In genomic region chr1:66135165-66135564, GRCh38 we compare ENCODE assay signal across 25 cellular contexts.
DNase-seq lines count a peak whose midpoint lies in the region; ATAC-seq, FAIRE-seq and TF ChIP-seq lines count a peak whose summit lies in the region.
"Had no signal": no experiment of that assay in that cellular context is flagged by ENCODE, and none has a peak within 500 bp of the region (broad histone marks: within the 10 kb centered on the region; RNA-seq: fewer than 3 reads in every experiment).

No MANE protein-coding gene starts in this region.

- H3K27ac ChIP-seq in HepG2 (ENCODE audit: extremely low read length, insufficient read depth, low read length) (no peak overlapping the region), right lobe of liver (no peak overlapping the region), K562 (ENCODE audit: extremely low read depth, low read depth, low read length) (no peak overlapping the region), H1 (ENCODE audit: low read depth, low read length) (no peak overlapping the region)
- H3K27ac ChIP-seq: 22Rv1, BLaER1 had no signal

- BruUV-seq in HepG2 (replicated peaks; lab: Mats Ljungman, UMichigan) = no TSS peak
- BruUV-seq in K562 (replicated peaks; lab: Mats Ljungman, UMichigan) = no TSS peak

- H3K4ac ChIP-seq in H1 (replicated peaks; ENCODE audit: insufficient read length, low read depth, low read length) = no peak overlapping the region

- no peaks in the 10 kb centered on the region for H3K27me3 ChIP-seq in HepG2 (ENCODE audit: control insufficient read depth in 1 of 2, insufficient read depth in 2 of 2, low read length in 2 of 2)
- no peaks in the 10 kb centered on the region for H3K27me3 ChIP-seq in right lobe of liver
- H3K27me3 ChIP-seq in K562 (ENCODE audit: control insufficient read depth in 2 of 2, insufficient read depth in 2 of 2, low read length in 2 of 2) = no peaks in the 10 kb centered on the region
- H3K27me3 ChIP-seq in H1 (replicated peaks in 1 of 4; ENCODE audit: control insufficient read depth in 3 of 4, extremely low read depth in 1 of 4, insufficient read depth in 3 of 4, low read length in 3 of 4) = no peaks in the 10 kb centered on the region
- H3K27me3 ChIP-seq: BE2C had no signal

- H2BK15ac ChIP-seq in H1 (ENCODE audit: low read length) = no peak overlapping the region

- H2AK5ac ChIP-seq in H1 (ENCODE audit: low read depth, low read length) = no peak overlapping the region

- no peak overlapping the region for H2BK120ac ChIP-seq in H1 (replicated peaks; ENCODE audit: low read depth, low read length)

- TF ChIP-seq CTCF in HepG2 (CRISPR knock-in tag; IDR thresholded peaks at IDR 0.05) = no peak
- no peak for TF ChIP-seq CTCF in right lobe of liver (IDR thresholded peaks at IDR 0.05)
- no peak for TF ChIP-seq CTCF in K562 (IDR thresholded peaks at IDR 0.05 in 2 of 3, conservative IDR thresholded peaks at IDR 0.05 in 1 of 3; ENCODE audit: insufficient read depth in 2 of 3, low read depth in 1 of 3, low read length in 3 of 3)
- no peak for TF ChIP-seq CTCF in H1 (IDR thresholded peaks at IDR 0.05; ENCODE audit: control extremely low read depth in 1 of 3, insufficient read depth in 1 of 3, low read depth in 1 of 3, low read length in 3 of 3)

- H3K4me2 ChIP-seq in HepG2 (ENCODE audit: low read depth, low read length) (no peak overlapping the region), K562 (ENCODE audit: insufficient read depth, low read length) (no peak overlapping the region), H1 (ENCODE audit: insufficient read depth in 1 of 2, low read depth in 2 of 2, low read length in 2 of 2) (no peak overlapping the region)
- H3K4me2 ChIP-seq: BLaER1 had no signal

- no peak overlapping the region for H3K23ac ChIP-seq in H1 (ENCODE audit: insufficient read length)

- CTCF ChIA-PET in HepG2 (lab: Yijun Ruan, JAX; ENCODE audit: low intra/inter-chr PET ratio, low total read pairs) = no interaction called here
- CTCF ChIA-PET in K562 (lab: Yijun Ruan, JAX; ENCODE audit: low intra/inter-chr PET ratio) = no interaction called here
- CTCF ChIA-PET in H1 (lab: Charles Lee; ENCODE audit: partially characterized antibody) = no interaction called here

- H3K4me3 ChIP-seq in HepG2 (replicated peaks in 1 of 3; ENCODE audit: insufficient read depth in 1 of 3, low read depth in 2 of 3, low read length in 3 of 3) (no peak overlapping the region), right lobe of liver (no peak overlapping the region), K562 (no peak overlapping the region), H1 (ENCODE audit: extremely low read depth in 1 of 4, insufficient read depth in 2 of 4, low read depth in 3 of 4, low read length in 4 of 4) (no peak overlapping the region)
- H3K4me3 ChIP-seq: BLaER1, GM12878 had no signal

- H3K18ac ChIP-seq in H1 (ENCODE audit: extremely low read depth, low read length) = no peak overlapping the region

- no peak overlapping the region for H2BK12ac ChIP-seq in H1 (ENCODE audit: low read depth, low read length)

- H3K9ac ChIP-seq in HepG2 (ENCODE audit: insufficient read depth, low read depth, low read length) = no peak overlapping the region
- no peak overlapping the region for H3K9ac ChIP-seq in K562 (ENCODE audit: insufficient read depth in 1 of 2, low read depth in 2 of 2, low read length in 2 of 2)
- no peak overlapping the region for H3K9ac ChIP-seq in H1 (replicated peaks in 1 of 4; ENCODE audit: extremely low read depth in 1 of 4, low read depth in 3 of 4, low read length in 3 of 4)
- H3K9ac ChIP-seq: BLaER1 had no signal

- H3K14ac ChIP-seq in H1 (ENCODE audit: insufficient read length) = no peak overlapping the region

- H4K20me1 ChIP-seq in HepG2 (ENCODE audit: insufficient read depth, low read length) (no peaks in the 10 kb centered on the region), K562 (replicated peaks; ENCODE audit: control insufficient read depth, insufficient read depth, low read length) (no peaks in the 10 kb centered on the region), H1 (replicated peaks in 1 of 2; ENCODE audit: control insufficient read depth in 1 of 2, insufficient read depth in 2 of 2, low read length in 2 of 2) (no peaks in the 10 kb centered on the region)
- H4K20me1 ChIP-seq: BLaER1 had no signal

- FAIRE-seq in HepG2 (lab: Jason Lieb, UNC) = no peak
- no peak for FAIRE-seq in K562 (lab: Jason Lieb, UNC)
- no peak for FAIRE-seq in H1 (lab: Jason Lieb, UNC)
- FAIRE-seq: GM12878, GM12892, GM18507 had no signal

- TF ChIP-seq POLR2A in HepG2 (IDR thresholded peaks at IDR 0.05; ENCODE audit: insufficient read depth in 1 of 2, low read depth in 2 of 2, low read length in 2 of 2) (no peak), right lobe of liver (IDR thresholded peaks at IDR 0.05) (no peak), K562 (conservative IDR thresholded peaks at IDR 0.05) (no peak), H1 (IDR thresholded peaks at IDR 0.05; ENCODE audit: control extremely low read depth in 1 of 2, low read depth in 2 of 2, low read length in 2 of 2) (no peak)

- intact Hi-C loops in HepG2 (cut with micrococcal nuclease; ENCODE audit: unreplicated experiment) (no loop called here), right lobe of liver (cut with DNase I) (no loop called here), K562 (cut with micrococcal nuclease) (no loop called here)

- no peaks in the 10 kb centered on the region for H3K9me1 ChIP-seq in K562 (ENCODE audit: control insufficient read depth, insufficient read depth, low read length)

- H3K79me1 ChIP-seq in H1 (ENCODE audit: low read depth, low read length) = no peaks in the 10 kb centered on the region

- no peak overlapping the region for H4K91ac ChIP-seq in H1 (replicated peaks; ENCODE audit: insufficient read length, low read length)

- H4K5ac ChIP-seq in H1 (ENCODE audit: insufficient read length, low read depth, low read length) = no peak overlapping the region

- DNase-seq in HepG2 (ENCODE audit: low spot score) = no peak
- DNase-seq in right lobe of liver = no peak
- no peak for DNase-seq in K562 (ENCODE audit: extremely low read depth in 1 of 4, low spot score in 3 of 4)
- DNase-seq in H1 (ENCODE audit: low read depth in 1 of 2, low spot score in 2 of 2) = no peak
- DNase-seq in NCI-H2171 (lab: John Stamatoyannopoulos, UW) = no peak
- DNase-seq in iPS-NIHi7 (ENCODE audit: extremely low spot score) = no peak
- DNase-seq: ACHN; BE2C; C1 segment of cervical spinal cord; CD4-positive, alpha-beta memory T cell; CD4-positive, CD25-positive, alpha-beta regulatory T cell; CD8-positive, alpha-beta memory T cell; COR-L47; DMS 273 treated with DMSO at 0.1 percent for 48 hours; DMS153; DMS53; DMS79; DND-41; EL; GDM1 had no signal

- H2AFZ ChIP-seq in HepG2 (ENCODE audit: low read length) (no peak overlapping the region), K562 (ENCODE audit: low read depth, low read length) (no peak overlapping the region), H1 (ENCODE audit: low read length) (no peak overlapping the region)

- H3K23me2 ChIP-seq in H1 (ENCODE audit: low read depth, low read length) = peaks cover 3% of the 10 kb centered on the region; the same call in 1 of the 2 replicates

- H4K8ac ChIP-seq in H1 (ENCODE audit: extremely low read depth, insufficient read depth, low read length) = no peak overlapping the region

- H3K56ac ChIP-seq in H1 (replicated peaks; ENCODE audit: insufficient read length, low read depth, low read length) = no peak overlapping the region

- ATAC-seq in HepG2 (no peak), right lobe of liver (no peak), K562 (no peak)
- ATAC-seq: GM12878 had no signal

- TF ChIP-seq RAD21 in HepG2 (CRISPR knock-in tag; IDR thresholded peaks at IDR 0.05) = no peak
- TF ChIP-seq RAD21 in K562 (CRISPR knock-in tag; conservative IDR thresholded peaks at IDR 0.05 in 1 of 2, IDR thresholded peaks at IDR 0.05 in 1 of 2) = no peak
- no peak for TF ChIP-seq RAD21 in H1 (IDR thresholded peaks at IDR 0.05 in 1 of 2, conservative IDR thresholded peaks at IDR 0.05 in 1 of 2; ENCODE audit: low read depth in 2 of 2, low read length in 2 of 2)

- TF ChIP-seq EP300 in HepG2 (IDR thresholded peaks at IDR 0.05; ENCODE audit: low read depth in 2 of 2, low read length in 2 of 2) = no peak
- TF ChIP-seq EP300 in HepG2 (CRISPR knock-in tag; IDR thresholded peaks at IDR 0.05; ENCODE audit: borderline replicate concordance) = no peak
- no peak for TF ChIP-seq EP300 in K562 (IDR thresholded peaks at IDR 0.05; ENCODE audit: low read length)
- TF ChIP-seq EP300 in H1 (IDR thresholded peaks at IDR 0.05; ENCODE audit: borderline replicate concordance in 1 of 2, low read depth in 2 of 2, low read length in 2 of 2) = no peak

- no peak overlapping the region for H2BK20ac ChIP-seq in H1 (ENCODE audit: low read length)

- H3K4me1 ChIP-seq in HepG2 (ENCODE audit: insufficient read depth, low read length) (no peaks in the 10 kb centered on the region), right lobe of liver (no peaks in the 10 kb centered on the region), K562 (replicated peaks in 1 of 2; ENCODE audit: control insufficient read depth in 2 of 2, insufficient read depth in 2 of 2, low read length in 2 of 2) (no peaks in the 10 kb centered on the region), H1 (replicated peaks in 1 of 4; ENCODE audit: control insufficient read depth in 3 of 4, insufficient read depth in 4 of 4, low read length in 3 of 4) (no peaks in the 10 kb centered on the region)
- H3K4me1 ChIP-seq: BE2C, BLaER1 had no signal

- WGBS in HepG2 (ENCODE audit: low lambda C conversion rate) = 8% methylated on average over 2 of the region's 2 CpGs
- 82% methylated on average over 2 of the region's 2 CpGs for WGBS in right lobe of liver (ENCODE audit: insufficient coverage, low coverage, low lambda C conversion rate, missing lambda C conversion rate)
- WGBS in K562 (ENCODE audit: insufficient coverage, low coverage, missing lambda C conversion rate) = 0% methylated on average over 2 of the region's 2 CpGs
- WGBS in H1 (ENCODE audit: extremely low coverage in 1 of 2, insufficient coverage in 1 of 2, insufficient read length in 1 of 2, insufficient replicate concordance in 2 of 2, low coverage in 1 of 2, low lambda C conversion rate in 2 of 2, missing lambda C conversion rate in 1 of 2), 2 experiments = 93% methylated on average over 2 of the region's 2 CpGs; no CpG with 5 or more reads in 1 of the 2 experiments

- in situ Hi-C loops in HepG2 (cut with HindIII; ENCODE audit: extremely low pct_ligation_motif_present, low pct_unique_long_range_greater_than_20kb) = no loop called here
- in situ Hi-C loops in K562 (cut with MboI) = no loop called here

- H3K9me3 ChIP-seq in HepG2 (ENCODE audit: low read length) (peaks cover 42% of the 10 kb centered on the region), right lobe of liver (no peaks in the 10 kb centered on the region), K562 (replicated peaks; ENCODE audit: control insufficient read depth, insufficient read depth, low read depth, low read length) (no peaks in the 10 kb centered on the region), H1 (ENCODE audit: insufficient read depth in 2 of 2, low read depth in 1 of 2, low read length in 1 of 2) (no peaks in the 10 kb centered on the region; a peak in 1 of 4 replicates)
- H3K9me3 ChIP-seq: BE2C had no signal

- no peaks in the 10 kb centered on the region for H3K79me2 ChIP-seq in HepG2 (ENCODE audit: insufficient read depth, low read length)
- H3K79me2 ChIP-seq in K562 (ENCODE audit: control insufficient read depth, insufficient read depth, low read length) = no peaks in the 10 kb centered on the region
- no peaks in the 10 kb centered on the region for H3K79me2 ChIP-seq in H1 (ENCODE audit: control insufficient read depth in 1 of 2, insufficient read depth in 2 of 2, low read length in 2 of 2)

- H3K36me3 ChIP-seq in HepG2 (replicated peaks in 1 of 2; ENCODE audit: control insufficient read depth in 1 of 2, insufficient read depth in 2 of 2, low read length in 2 of 2) = no peaks in the 10 kb centered on the region
- no peaks in the 10 kb centered on the region for H3K36me3 ChIP-seq in right lobe of liver
- H3K36me3 ChIP-seq in K562 (ENCODE audit: control insufficient read depth, insufficient read depth, low read length) = no peaks in the 10 kb centered on the region
- H3K36me3 ChIP-seq in H1 (ENCODE audit: control insufficient read depth in 2 of 4, insufficient read depth in 4 of 4, low read length in 3 of 4) = no peaks in the 10 kb centered on the region; a peak in 1 of 8 replicates
- H3K36me3 ChIP-seq: BE2C, BLaER1 had no signal

- no peak overlapping the region for H2BK5ac ChIP-seq in H1 (ENCODE audit: low read depth, low read length)

- POLR2A ChIA-PET in HepG2 (lab: Yijun Ruan, JAX) (no interaction called here), K562 (lab: Yijun Ruan, JAX) (no interaction called here), H1 (lab: Charles Lee; ENCODE audit: partially characterized antibody) (no interaction called here)

Comparison
In these comparisons a context has a peak if more than half of its experiments do, and no peak if none do; other contexts are left out.
1. Of the 241 proteins assayed by ChIP-seq in both HepG2 and K562: peak only in HepG2: none; only in K562: none; in both: MAFF and MAFK; in neither: 239.